24 cellular contexts compared by ENCODE assay signal in the genomic region with DNA sequence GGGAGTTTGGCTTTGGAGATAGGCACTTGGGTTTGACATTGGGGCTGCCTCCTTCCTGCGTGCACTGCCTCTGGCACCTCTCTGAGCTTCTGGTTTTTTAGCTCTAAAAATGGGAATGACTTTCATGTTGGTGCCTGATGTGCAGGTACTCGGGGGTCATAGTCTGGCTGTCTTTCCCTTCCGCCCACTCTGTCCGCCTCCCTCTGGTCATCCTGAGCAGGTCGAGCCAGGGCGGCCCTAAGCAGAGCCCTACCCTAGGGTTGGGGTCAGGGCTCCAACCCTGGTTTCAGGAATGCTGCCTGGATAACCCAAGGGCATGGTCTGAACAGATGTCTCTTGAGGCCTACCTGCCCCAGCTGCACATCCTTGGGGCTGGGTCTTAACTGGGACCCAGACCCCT.
"Had no signal": no experiment of that assay in that cellular context is flagged by ENCODE, and none has a peak within 500 bp of the region (broad histone marks: within the 10 kb centered on the region; RNA-seq: fewer than 3 reads in every experiment).

No MANE protein-coding gene starts in this region.

- H3K4me3 Mint-ChIP-seq: dendritic cell treated with granulocyte-macrophage colony-stimulating factor and Interleukin-4, amounts not matched to agents 40 ng/mL and 50 ng/mL, for 4 days; effector memory CD8-positive, alpha-beta T cell; memory B cell; nephron; stimulated activated naive B cell treated with anti-CD40 and anti-IgM and Interleukin-4, amounts not matched to agents 10 μg/mL and 1 μg/mL and 100 μg/mL, for 72 hours; stimulated activated naive CD8-positive, alpha-beta T cell treated with anti-CD3 and anti-CD28 coated beads, Interleukin-15, amount 100 ng/mL, for 72 hours had no signal

- H3K36me3 Mint-ChIP-seq: naive B cell had no signal

- H3K4me3 ChIP-seq: esophagus squamous epithelium, gastroesophageal sphincter, left lung, lower lobe of right lung, pancreas, smooth muscle cell, testis, tibial nerve had no signal

- H3K27me3 ChIP-seq: esophagus squamous epithelium, gastroesophageal sphincter, left lung, pancreas, testis, tibial nerve had no signal

- H3K9me3 Mint-ChIP-seq: dendritic cell treated with granulocyte-macrophage colony-stimulating factor and Interleukin-4, amounts not matched to agents 40 ng/mL and 50 ng/mL, for 4 days; effector memory CD8-positive, alpha-beta T cell; memory B cell; naive B cell; stimulated activated naive B cell treated with anti-CD40 and anti-IgM and Interleukin-4, amounts not matched to agents 10 μg/mL and 1 μg/mL and 100 μg/mL, for 72 hours; stimulated activated naive CD8-positive, alpha-beta T cell treated with anti-CD3 and anti-CD28 coated beads, Interleukin-15, amount 100 ng/mL, for 72 hours had no signal

- H3K4me2 ChIP-seq: smooth muscle cell had no signal

- FAIRE-seq: colon, keratinocyte, pancreas had no signal

- H3K27ac ChIP-seq: esophagus squamous epithelium, gastroesophageal sphincter, left lung, lower lobe of right lung, pancreas, testis, tibial nerve had no signal

- H3K27ac Mint-ChIP-seq: dendritic cell treated with granulocyte-macrophage colony-stimulating factor and Interleukin-4, amounts not matched to agents 40 ng/mL and 50 ng/mL, for 4 days; memory B cell; nephron; progenitor cell of endocrine pancreas; stimulated activated naive B cell treated with anti-CD40 and anti-IgM and Interleukin-4, amounts not matched to agents 10 μg/mL and 1 μg/mL and 100 μg/mL, for 72 hours; stimulated activated naive CD8-positive, alpha-beta T cell treated with anti-CD3 and anti-CD28 coated beads, Interleukin-15, amount 100 ng/mL, for 72 hours had no signal

- ATAC-seq: effector memory CD8-positive, alpha-beta T cell; gastroesophageal sphincter; left lung; pancreas; right cardiac atrium; stimulated activated naive B cell treated with anti-CD40 and anti-IgM and Interleukin-4, amounts not matched to agents 10 μg/mL and 1 μg/mL and 100 μg/mL, for 72 hours; stimulated activated naive CD8-positive, alpha-beta T cell treated with anti-CD3 and anti-CD28 coated beads, Interleukin-15, amount 100 ng/mL, for 72 hours had no signal

- H3K27me3 Mint-ChIP-seq: dendritic cell treated with granulocyte-macrophage colony-stimulating factor and Interleukin-4, amounts not matched to agents 40 ng/mL and 50 ng/mL, for 4 days; effector memory CD8-positive, alpha-beta T cell; memory B cell; naive B cell; progenitor cell of endocrine pancreas; stimulated activated naive B cell treated with anti-CD40 and anti-IgM and Interleukin-4, amounts not matched to agents 10 μg/mL and 1 μg/mL and 100 μg/mL, for 72 hours; stimulated activated naive CD8-positive, alpha-beta T cell treated with anti-CD3 and anti-CD28 coated beads, Interleukin-15, amount 100 ng/mL, for 72 hours had no signal

- H3K36me3 ChIP-seq: gastroesophageal sphincter, left lung, lower lobe of right lung, pancreas, tibial nerve had no signal

- DNase-seq: effector memory CD8-positive, alpha-beta T cell; esophagus squamous epithelium; foreskin fibroblast; glutamatergic neuron; left lung; lower lobe of right lung; naive B cell; occipital lobe; stimulated activated CD4-positive, alpha-beta T cell treated with anti-CD3 and anti-CD28 coated beads, Interleukin-4, amount 100 ng/mL, for 1 hour; stimulated activated CD8-positive, alpha-beta memory T cell treated with anti-CD3 and anti-CD28 coated beads, Interleukin-4, amount 100 ng/mL, for 48 hours; stimulated activated naive B cell treated with anti-CD40 and anti-IgM and Interleukin-4, amounts not matched to agents 10 μg/mL and 1 μg/mL and 100 μg/mL, for 72 hours; stimulated activated naive CD8-positive, alpha-beta T cell treated with anti-CD3 and anti-CD28 coated beads, Interleukin-15, amount 100 ng/mL, for 72 hours; testis had no signal

- H3K9me3 ChIP-seq: esophagus squamous epithelium, gastroesophageal sphincter, left lung, lower lobe of right lung, pancreas, testis, tibial nerve had no signal
